In the genomic region with DNA sequence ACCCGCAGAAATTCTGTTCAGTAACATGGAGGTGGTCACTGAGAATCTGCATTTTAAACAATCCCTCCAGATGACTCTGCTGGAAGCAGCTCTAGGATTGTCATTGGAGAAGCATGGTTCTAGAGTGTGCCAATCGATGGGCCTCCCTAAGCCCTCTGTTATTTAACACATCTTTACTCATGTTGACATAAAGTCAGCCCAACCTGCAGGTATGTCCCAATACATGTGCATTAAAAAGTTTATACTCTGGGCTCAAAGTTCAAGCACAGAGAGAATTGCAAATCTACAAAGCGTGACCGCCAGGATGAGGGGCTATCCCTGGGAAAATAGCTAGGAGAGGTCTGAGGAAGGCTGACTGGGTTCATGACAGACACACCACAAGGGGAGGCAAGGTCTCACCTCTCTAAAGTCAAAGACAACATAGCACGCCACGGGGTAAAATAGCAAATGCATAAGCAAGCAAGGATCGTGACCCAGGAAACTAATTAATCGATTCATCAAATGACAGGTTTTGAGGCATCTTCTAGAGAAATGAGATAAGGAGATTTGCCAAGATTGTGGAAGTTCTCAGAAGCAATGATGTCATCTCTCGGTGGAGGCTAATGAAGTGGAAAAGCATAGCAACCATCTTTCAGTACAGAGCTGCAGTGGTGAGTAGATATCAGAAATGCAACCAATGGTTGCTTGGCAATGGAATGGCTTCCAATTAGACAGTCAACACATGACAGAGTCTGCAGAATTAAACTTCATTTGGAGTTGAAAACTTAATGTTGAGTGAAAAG, we compare ENCODE assay signal across 15 cellular contexts.
A peak's percentile ranks its signal among the peaks of the same experiment; 100 is the strongest.
DNase-seq lines count a peak whose midpoint lies in the region; ATAC-seq, FAIRE-seq and TF ChIP-seq lines count a peak whose summit lies in the region.
"Had no signal": no experiment of that assay in that cellular context is flagged by ENCODE, and none has a peak within 500 bp of the region (broad histone marks: within the 10 kb centered on the region; RNA-seq: fewer than 3 reads in every experiment).

No MANE protein-coding gene starts in this region.

- BruUV-seq in HepG2 (replicated peaks; lab: Mats Ljungman, UMichigan), result no TSS peak

- TF ChIP-seq CTCF in HepG2 (CRISPR knock-in tag; IDR thresholded peaks at IDR 0.05) (no peak), right lobe of liver (IDR thresholded peaks at IDR 0.05) (no peak)

- DNase-seq in HepG2 (ENCODE audit: low spot score), result peak; percentile 58
- DNase-seq in right lobe of liver, result no peak
- DNase-seq in glomerular visceral epithelial cell (ENCODE audit: extremely low spot score), result peak; percentile 31
- DNase-seq in left kidney (ENCODE audit: low read depth, low spot score), result peak; percentile 13
- no peak for DNase-seq in GM23248
- DNase-seq in SHP77 treated with DMSO at 0.1 percent for 48 hours (lab: John Stamatoyannopoulos, UW), result no peak
- DNase-seq: CD8-positive, alpha-beta T cell; COR-L47; DND-41; GF-D8; H7 had no signal

- H3K79me2 ChIP-seq in HepG2 (ENCODE audit: insufficient read depth, low read length) (no peaks in the 10 kb centered on the region), GM23248 (ENCODE audit: insufficient read depth) (peaks cover 55% of the 10 kb centered on the region)

- CTCF ChIA-PET in HepG2 (lab: Yijun Ruan, JAX; ENCODE audit: low intra/inter-chr PET ratio, low total read pairs), result no interaction called here

- intact Hi-C loops in HepG2 (cut with micrococcal nuclease; ENCODE audit: unreplicated experiment), result no loop called here
- intact Hi-C loops in right lobe of liver (cut with DNase I), result no loop called here

- ATAC-seq in HepG2, result peak; percentile 62
- no peak for ATAC-seq in right lobe of liver
- no peak for ATAC-seq in GM18505 (IDR thresholded peaks at IDR 0.05; ENCODE audit: unreplicated experiment)
- no peak for ATAC-seq in HG03432 (IDR thresholded peaks at IDR 0.05; ENCODE audit: unreplicated experiment)
- ATAC-seq: CD8-positive, alpha-beta T cell; GM23338 had no signal

- POLR2A ChIA-PET in HepG2 (lab: Yijun Ruan, JAX), result no interaction called here

- no peaks in the 10 kb centered on the region for H3K4me1 ChIP-seq in HepG2 (ENCODE audit: insufficient read depth, low read length)
- no peaks in the 10 kb centered on the region for H3K4me1 ChIP-seq in right lobe of liver
- no peaks in the 10 kb centered on the region; the same call in 1 of the 2 replicates for H3K4me1 ChIP-seq in GM23248 (ENCODE audit: insufficient read depth)

- in situ Hi-C loops in HepG2 (cut with HindIII; ENCODE audit: extremely low pct_ligation_motif_present, low pct_unique_long_range_greater_than_20kb), result no loop called here
- in situ Hi-C loops in GM23248 (cut with MboI), result no loop called here

- no peak for TF ChIP-seq POLR2A in HepG2 (IDR thresholded peaks at IDR 0.05; ENCODE audit: insufficient read depth in 1 of 2, low read depth in 2 of 2, low read length in 2 of 2)
- TF ChIP-seq POLR2A in right lobe of liver (IDR thresholded peaks at IDR 0.05), result no peak
- TF ChIP-seq POLR2A in GM18505 (IDR thresholded peaks at IDR 0.05; ENCODE audit: borderline replicate concordance, extremely low read depth, insufficient read depth, insufficient read length), result no peak

- no peak overlapping the region for H2AFZ ChIP-seq in HepG2 (ENCODE audit: low read length)
- no peak overlapping the region for H2AFZ ChIP-seq in GM23248
- H2AFZ ChIP-seq: GM23338 had no signal

- FAIRE-seq in HepG2 (lab: Jason Lieb, UNC), result no peak

- 0 out of 5 replicates have a peak, but pooled peaks cover 0 to 2% of the 10 kb centered on the region in 2 experiments for H3K27me3 ChIP-seq in HepG2 (ENCODE audit: control insufficient read depth in 1 of 2, insufficient read depth in 2 of 2, low read length in 2 of 2)
- no peaks in the 10 kb centered on the region for H3K27me3 ChIP-seq in right lobe of liver
- H3K27me3 ChIP-seq in GM23248 (replicated peaks; ENCODE audit: insufficient read depth), result no peaks in the 10 kb centered on the region

- H3K4me2 ChIP-seq in HepG2 (ENCODE audit: low read depth, low read length) (no peak overlapping the region), GM23248 (ENCODE audit: unreplicated experiment) (no peak overlapping the region)
- H3K4me2 ChIP-seq: GM23338 had no signal

- H3K9ac ChIP-seq in HepG2 (ENCODE audit: insufficient read depth, low read depth, low read length), result no peak overlapping the region
- no peak overlapping the region for H3K9ac ChIP-seq in GM23248

- H3K27ac ChIP-seq in HepG2 (ENCODE audit: extremely low read length, insufficient read depth, low read length) (no peak overlapping the region), right lobe of liver (no peak overlapping the region), GM23248 (no peak overlapping the region)
- H3K27ac ChIP-seq: 22Rv1 had no signal

- WGBS in HepG2 (ENCODE audit: low lambda C conversion rate), result 19% methylated on average over 9 of the region's 9 CpGs
- 30% methylated on average over 8 of the region's 9 CpGs for WGBS in right lobe of liver (ENCODE audit: insufficient coverage, low coverage, low lambda C conversion rate, missing lambda C conversion rate)
- 71 to 78% methylated on average over 9 of the region's 9 CpGs for WGBS in GM23248 (ENCODE audit: low coverage in 1 of 2, low lambda C conversion rate in 2 of 2, missing lambda C conversion rate in 2 of 2), 2 experiments

- TF ChIP-seq EP300 in HepG2 (IDR thresholded peaks at IDR 0.05; ENCODE audit: low read depth in 2 of 2, low read length in 2 of 2) (no peak), HepG2 (CRISPR knock-in tag; IDR thresholded peaks at IDR 0.05; ENCODE audit: borderline replicate concordance) (no peak)

- no peaks in the 10 kb centered on the region for H3K9me3 ChIP-seq in HepG2 (ENCODE audit: low read length)
- H3K9me3 ChIP-seq in right lobe of liver, result no peaks in the 10 kb centered on the region
- H3K9me3 ChIP-seq in GM23248 (ENCODE audit: low read depth), result no peaks in the 10 kb centered on the region

- no peaks in the 10 kb centered on the region for H3K36me3 ChIP-seq in HepG2 (replicated peaks in 1 of 2; ENCODE audit: control insufficient read depth in 1 of 2, insufficient read depth in 2 of 2, low read length in 2 of 2)
- H3K36me3 ChIP-seq in right lobe of liver, result no peaks in the 10 kb centered on the region
- H3K36me3 ChIP-seq in GM23248 (ENCODE audit: low read depth), result no peaks in the 10 kb centered on the region

- no peaks in the 10 kb centered on the region for H3F3A ChIP-seq in GM23248 (ENCODE audit: insufficient read depth)

- H3K4me3 ChIP-seq in HepG2 (replicated peaks in 1 of 3; ENCODE audit: insufficient read depth in 1 of 3, low read depth in 2 of 3, low read length in 3 of 3), result no peak overlapping the region
- H3K4me3 ChIP-seq in right lobe of liver, result no peak overlapping the region
- H3K4me3 ChIP-seq in GM23248, result no peak overlapping the region
- H3K4me3 ChIP-seq: GM23338 had no signal

- TF ChIP-seq RAD21 in HepG2 (CRISPR knock-in tag; IDR thresholded peaks at IDR 0.05), result no peak

- no peaks in the 10 kb centered on the region for H4K20me1 ChIP-seq in HepG2 (ENCODE audit: insufficient read depth, low read length)
- 0 out of 2 replicates have a peak, but pooled peaks cover 9% of the 10 kb centered on the region for H4K20me1 ChIP-seq in GM23248 (ENCODE audit: insufficient read depth)

- H3K9me2 ChIP-seq in GM23248 (ENCODE audit: insufficient read depth), result no peaks in the 10 kb centered on the region

TF ChIP-seq in HepG2, 621 proteins besides CTCF, POLR2A, EP300 and RAD21 (continues in another document):
- TF ChIP-seq TSC22D2 (CRISPR knock-in tag; IDR thresholded peaks at IDR 0.05; ENCODE audit: borderline replicate concordance) (no peak), FOXA3 (CRISPR knock-in tag; IDR thresholded peaks at IDR 0.05) (peak; percentile 38; the same call in 1 of the 2 replicates), ATF7 (IDR thresholded peaks at IDR 0.05) (peak; percentile 79), ATF7 (CRISPR knock-in tag; IDR thresholded peaks at IDR 0.05) (no peak)

Comparison
In these comparisons a context has a peak if more than half of its experiments do, and no peak if none do; other contexts are left out.
1. DNase-seq: peak in HepG2 (single experiment), glomerular visceral epithelial cell (single experiment) and left kidney (single experiment); none in right lobe of liver (0 of 3), GM23248 (single experiment) and SHP77 treated with DMSO at 0.1 percent for 48 hours (single experiment).